8 cellular contexts compared by ENCODE assay signal in genomic region chr1:145607833-145608733, GRCh38.
DNase-seq lines count a peak whose midpoint lies in the region; ATAC-seq, FAIRE-seq and TF ChIP-seq lines count a peak whose summit lies in the region.
"Not testable (repeated sequence)": the region's sequence is repeated elsewhere in the genome, so short reads cannot be mapped to it uniquely, and the experiment has no call there.

GPR89A (plus strand) TSS chr1:145607988; CDS start chr1:145608134, 146 bp downstream.

- H3K4me1 Mint-ChIP-seq in nephron progenitor cell = peaks cover 20% of the 10 kb centered on the region
- peaks cover 35% of the 10 kb centered on the region for H3K4me1 Mint-ChIP-seq in stimulated activated naive CD8-positive, alpha-beta T cell treated with anti-CD3 and anti-CD28 coated beads, Interleukin-15, amount 100 ng/mL, for 72 hours

- H3K9ac ChIP-seq in Loucy (ENCODE audit: low read depth, low read length, poor library complexity, severe bottlenecking) = peak within 1 kb of the TSS; percentile 76

- peak within 1 kb of the TSS; percentile 75 for H3K27ac Mint-ChIP-seq in nephron progenitor cell
- peak within 1 kb of the TSS; percentile 93 to 98 for H3K27ac Mint-ChIP-seq in stimulated activated naive CD8-positive, alpha-beta T cell treated with anti-CD3 and anti-CD28 coated beads, Interleukin-15, amount 100 ng/mL, for 72 hours

- H3F3A ChIP-seq in Loucy (ENCODE audit: low read depth) = not testable (repeated sequence)

- not testable (repeated sequence) for H4K20me1 ChIP-seq in Loucy (ENCODE audit: insufficient read depth, low read length, poor library complexity, severe bottlenecking)

- TF ChIP-seq POLR2A in H54 (IDR thresholded peaks at IDR 0.05; ENCODE audit: low read depth, low read length) (peak; percentile 92), Raji (IDR thresholded peaks at IDR 0.05; ENCODE audit: insufficient read depth, low read depth, low read length) (peak; percentile 95)

- peak within 1 kb of the TSS; percentile 85 for H3K4me3 Mint-ChIP-seq in nephron progenitor cell
- H3K4me3 Mint-ChIP-seq in stimulated activated naive CD8-positive, alpha-beta T cell treated with anti-CD3 and anti-CD28 coated beads, Interleukin-15, amount 100 ng/mL, for 72 hours = peak within 1 kb of the TSS; percentile 86 to 91

- H3K36me3 Mint-ChIP-seq in nephron progenitor cell (ENCODE audit: low read depth) = not testable (repeated sequence)

- H3K27me3 Mint-ChIP-seq in nephron progenitor cell (ENCODE audit: low read depth, poor library complexity); stimulated activated naive CD8-positive, alpha-beta T cell treated with anti-CD3 and anti-CD28 coated beads, Interleukin-15, amount 100 ng/mL, for 72 hours: not testable (repeated sequence)

- H3K4me3 ChIP-seq in Loucy (ENCODE audit: low read length, poor library complexity, severe bottlenecking) = peak within 1 kb of the TSS; percentile 89

- peak; percentile 95 for FAIRE-seq in H54 (lab: Jason Lieb, UNC)

- H3K9me3 ChIP-seq in Loucy (ENCODE audit: insufficient read depth, low read depth, low read length) = not testable (repeated sequence)

- not testable (repeated sequence) for H3K36me3 ChIP-seq in Loucy (ENCODE audit: insufficient read depth, low read length)

- not testable (repeated sequence) for H3K9me2 ChIP-seq in Loucy (replicated peaks; ENCODE audit: low read depth, low read length)

- H3K79me2 ChIP-seq in Loucy (ENCODE audit: insufficient read depth, low read length) = peaks cover 21% of the 10 kb centered on the region

- H3K9me3 Mint-ChIP-seq in nephron progenitor cell; stimulated activated naive CD8-positive, alpha-beta T cell treated with anti-CD3 and anti-CD28 coated beads, Interleukin-15, amount 100 ng/mL, for 72 hours: not testable (repeated sequence)

- H3K4me2 ChIP-seq in Loucy (ENCODE audit: low read depth, low read length, poor library complexity, severe bottlenecking) = peak within 1 kb of the TSS; percentile 80

- not testable (repeated sequence) for H3K27me3 ChIP-seq in Loucy (ENCODE audit: insufficient read depth, low read length, poor library complexity, severe bottlenecking)

- DNase-seq in EL (peak; percentile 92), H54 (ENCODE audit: insufficient read length, low spot score) (peak; percentile 64), fibroblast of the conjunctiva (ENCODE audit: low read depth) (peak; percentile 78), nephron progenitor cell (peak; percentile 97)
- DNase-seq in activated effector memory CD4-positive, alpha-beta T cell treated with Interleukin-2 at 50 U/mL for 16 hours = peak; percentile 95
- DNase-seq in stimulated activated naive CD8-positive, alpha-beta T cell treated with anti-CD3 and anti-CD28 coated beads, Interleukin-15, amount 100 ng/mL, for 72 hours = peak; percentile 93 to 94

- H3K4me1 ChIP-seq in Loucy (ENCODE audit: insufficient read depth, low read length, poor library complexity, severe bottlenecking) = not testable (repeated sequence)

- peak; percentile 99 for ATAC-seq in stimulated activated naive CD8-positive, alpha-beta T cell treated with anti-CD3 and anti-CD28 coated beads, Interleukin-15, amount 100 ng/mL, for 72 hours

- peak within 1 kb of the TSS; percentile 91 for H2AFZ ChIP-seq in Loucy (ENCODE audit: low read length)

- not testable (repeated sequence) for TF ChIP-seq CTCF in Loucy (conservative IDR thresholded peaks at IDR 0.05; ENCODE audit: low read length); nephron progenitor cell (IDR thresholded peaks at IDR 0.05)

Comparison
In these comparisons a context has a peak if more than half of its experiments do, and no peak if none do; other contexts are left out.
1. Peak in every context shown above with its lines: DNase-seq, ATAC-seq and H3K4me3 ChIP-seq.